1 cellular context compared by ENCODE assay signal in genomic region chr17:80208050-80208449, GRCh38.
TF ChIP-seq lines count a peak whose summit lies in the region.

No MANE protein-coding gene starts in this region.

TF ChIP-seq in HepG2, 621 proteins besides CTCF, POLR2A, EP300 and RAD21:
- TF ChIP-seq ZNF441 (CRISPR knock-in tag; IDR thresholded peaks at IDR 0.05; ENCODE audit: borderline replicate concordance) = no peak
- TF ChIP-seq KDM5B (CRISPR knock-in tag; IDR thresholded peaks at IDR 0.05; ENCODE audit: borderline replicate concordance) = no peak
- TF ChIP-seq ZC3H13 (CRISPR knock-in tag; IDR thresholded peaks at IDR 0.05) = peak; percentile 69; the same call in 1 of the 2 replicates
- no peak for TF ChIP-seq NFIB (CRISPR knock-in tag; IDR thresholded peaks at IDR 0.05; ENCODE audit: borderline replicate concordance)
- TF ChIP-seq CHD4 (IDR thresholded peaks at IDR 0.05; ENCODE audit: borderline replicate concordance, low read length) = no peak
- TF ChIP-seq RFXAP (CRISPR knock-in tag; IDR thresholded peaks at IDR 0.05; ENCODE audit: borderline replicate concordance) = no peak
- TF ChIP-seq SP5 (CRISPR knock-in tag; IDR thresholded peaks at IDR 0.05; ENCODE audit: borderline replicate concordance, low read depth) = no peak
- TF ChIP-seq ZNF710 (CRISPR knock-in tag; IDR thresholded peaks at IDR 0.05; ENCODE audit: borderline replicate concordance) = no peak
- 0 out of 2 replicates have a peak, but pooled peaks have one; percentile 38 for TF ChIP-seq RBFOX2 (IDR thresholded peaks at IDR 0.05; ENCODE audit: low read depth, low read length)
- no peak for TF ChIP-seq ELF3 (CRISPR knock-in tag; IDR thresholded peaks at IDR 0.05)
- TF ChIP-seq ZNF597 (CRISPR knock-in tag; IDR thresholded peaks at IDR 0.05) = no peak
- 0 out of 2 replicates have a peak, but pooled peaks have one; percentile 50 for TF ChIP-seq ZBTB38 (CRISPR knock-in tag; IDR thresholded peaks at IDR 0.05)
- TF ChIP-seq, protein P1, sequence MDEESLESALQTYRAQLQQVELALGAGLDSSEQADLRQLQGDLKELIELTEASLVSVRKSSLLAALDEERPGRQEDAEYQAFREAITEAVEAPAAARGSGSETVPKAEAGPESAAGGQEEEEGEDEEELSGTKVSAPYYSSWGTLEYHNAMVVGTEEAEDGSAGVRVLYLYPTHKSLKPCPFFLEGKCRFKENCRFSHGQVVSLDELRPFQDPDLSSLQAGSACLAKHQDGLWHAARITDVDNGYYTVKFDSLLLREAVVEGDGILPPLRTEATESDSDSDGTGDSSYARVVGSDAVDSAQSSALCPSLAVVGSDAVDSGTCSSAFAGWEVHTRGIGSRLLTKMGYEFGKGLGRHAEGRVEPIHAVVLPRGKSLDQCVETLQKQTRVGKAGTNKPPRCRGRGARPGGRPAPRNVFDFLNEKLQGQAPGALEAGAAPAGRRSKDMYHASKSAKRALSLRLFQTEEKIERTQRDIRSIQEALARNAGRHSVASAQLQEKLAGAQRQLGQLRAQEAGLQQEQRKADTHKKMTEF (CRISPR knock-in tag; IDR thresholded peaks at IDR 0.05) = no peak
- no peak for TF ChIP-seq ZNF256 (CRISPR knock-in tag; conservative IDR thresholded peaks at IDR 0.05)
- no peak for TF ChIP-seq GATAD2A (CRISPR knock-in tag; IDR thresholded peaks at IDR 0.05)
